ENCODE assay signal across 1 cellular context in genomic region chr17:39636927-39637736, GRCh38.
TF ChIP-seq lines count a peak whose summit lies in the region.

Gene STARD3, plus strand, starts transcription at chr17:39637144. Its CDS starts 16,388 bp downstream, at chr17:39653532.

TF ChIP-seq in WTC11, 78 proteins besides CTCF, POLR2A, EP300 and RAD21 (continued from another document):
- TF ChIP-seq HMGXB4 (CRISPR knock-in tag; IDR thresholded peaks at IDR 0.05) (peak; percentile 68; the same call in 1 of the 2 replicates), ZMAT4 (CRISPR knock-in tag; IDR thresholded peaks at IDR 0.05) (no peak), E2F4 (CRISPR knock-in tag; IDR thresholded peaks at IDR 0.05; ENCODE audit: borderline replicate concordance, low read depth) (no peak), NR2C2 (CRISPR knock-in tag; IDR thresholded peaks at IDR 0.05) (0 out of 2 replicates have a peak, but pooled peaks have one; percentile 16), ATF3 (CRISPR knock-in tag; conservative IDR thresholded peaks at IDR 0.05) (no peak), PRDM15 (CRISPR knock-in tag; IDR thresholded peaks at IDR 0.05) (peak; percentile 64), FOXP4 (CRISPR knock-in tag; IDR thresholded peaks at IDR 0.05) (peak; percentile 77; the same call in 1 of the 2 replicates), ELF4 (CRISPR knock-in tag; IDR thresholded peaks at IDR 0.05; ENCODE audit: low read depth) (no peak), NR1H2 (CRISPR knock-in tag; IDR thresholded peaks at IDR 0.05) (no peak), ZNF263 (CRISPR knock-in tag; IDR thresholded peaks at IDR 0.05; ENCODE audit: low read depth) (no peak), E2F5 (CRISPR knock-in tag; IDR thresholded peaks at IDR 0.05) (no peak; the same call in 1 of the 2 replicates), ZNF532 (CRISPR knock-in tag; IDR thresholded peaks at IDR 0.05; ENCODE audit: borderline replicate concordance) (no peak), FOXJ3 (CRISPR knock-in tag; IDR thresholded peaks at IDR 0.05; ENCODE audit: borderline replicate concordance) (no peak), GTF2I (CRISPR knock-in tag; conservative IDR thresholded peaks at IDR 0.05) (no peak), PRRX2 (CRISPR knock-in tag; IDR thresholded peaks at IDR 0.05) (no peak), ZNF512 (CRISPR knock-in tag; IDR thresholded peaks at IDR 0.05; ENCODE audit: borderline replicate concordance) (no peak), AR (CRISPR knock-in tag; IDR thresholded peaks at IDR 0.05) (no peak), NFE2L1 (CRISPR knock-in tag; IDR thresholded peaks at IDR 0.05) (no peak), TCF7 (CRISPR knock-in tag; IDR thresholded peaks at IDR 0.05; ENCODE audit: low read depth) (no peak), ZNF416 (CRISPR knock-in tag; IDR thresholded peaks at IDR 0.05) (0 out of 2 replicates have a peak, but pooled peaks have one; percentile 15), CREM (CRISPR knock-in tag; IDR thresholded peaks at IDR 0.05) (no peak), ZNF671 (CRISPR knock-in tag; IDR thresholded peaks at IDR 0.05) (no peak), NR3C1 (CRISPR knock-in tag; conservative IDR thresholded peaks at IDR 0.05; ENCODE audit: low read depth) (no peak), TEAD1 (CRISPR knock-in tag; IDR thresholded peaks at IDR 0.05) (no peak), ZBTB21 (CRISPR knock-in tag; IDR thresholded peaks at IDR 0.05; ENCODE audit: borderline replicate concordance) (no peak), ZBTB43 (CRISPR knock-in tag; IDR thresholded peaks at IDR 0.05) (no peak), SP1 (CRISPR knock-in tag; conservative IDR thresholded peaks at IDR 0.05) (peak; percentile 66; the same call in 1 of the 2 replicates), ESRRA (CRISPR knock-in tag; IDR thresholded peaks at IDR 0.05; ENCODE audit: borderline replicate concordance) (no peak; the same call in 1 of the 2 replicates)
